ENCODE assay signal across 8 cellular contexts in genomic region chr17:38870259-38871165, GRCh38. TPM values are rescaled to one million over a fixed set of nuclear protein-coding genes. Genes with fewer than 3 reads are reported as not detected.
DNase-seq lines count a peak whose midpoint lies in the region; ATAC-seq and TF ChIP-seq lines count a peak whose summit lies in the region.

No MANE protein-coding gene starts in this region.

- H3K4me3 ChIP-seq in CD4-positive, alpha-beta memory T cell (ENCODE audit: low read length in 2 of 2), result peak overlapping the region; percentile 89 to 99
- H3K4me3 ChIP-seq in OCI-LY3 (ENCODE audit: low read length) (peak overlapping the region; percentile 99), stomach smooth muscle (ENCODE audit: low read length in 2 of 2) (peak overlapping the region; percentile 93 to 98)
- peak overlapping the region; percentile 98 for H3K4me3 ChIP-seq in naive thymus-derived CD4-positive, alpha-beta T cell (ENCODE audit: low read length)

- H3K27me3 Mint-ChIP-seq in CD4-positive, alpha-beta memory T cell, result peaks cover 0 to 7% of the 10 kb centered on the region in 2 donors
- no peaks in the 10 kb centered on the region for H3K27me3 Mint-ChIP-seq in activated T-cell treated with anti-CD3 and anti-CD28 coated beads, Interleukin-2, amount 50 U/mL, for 4 hours (ENCODE audit: low read depth)
- peaks cover 0 to 3% (median 0%) of the 10 kb centered on the region in 5 donors for H3K27me3 Mint-ChIP-seq in naive thymus-derived CD4-positive, alpha-beta T cell

- DNase-seq in CD4-positive, alpha-beta memory T cell, result peak; percentile 57 to 78 (median 62)
- DNase-seq in HCEC 1CT, result peak; percentile 78
- DNase-seq in activated T-cell treated with anti-CD3 and anti-CD28 coated beads, Interleukin-2, amount 50 U/mL, for 4 hours, result peak; percentile 59
- DNase-seq in naive thymus-derived CD4-positive, alpha-beta T cell, result peak; percentile 41 to 74 (median 61)
- DNase-seq in NCI-H187 (lab: John Stamatoyannopoulos, UW), result no peak

- H4K20me1 ChIP-seq in OCI-LY3 (ENCODE audit: insufficient read depth, low read length), result peaks cover 45% of the 10 kb centered on the region

- H3K4me1 ChIP-seq in CD4-positive, alpha-beta memory T cell (ENCODE audit: insufficient read depth, low read length), result peaks cover 60% of the 10 kb centered on the region
- peaks cover 16% of the 10 kb centered on the region for H3K4me1 ChIP-seq in OCI-LY3 (ENCODE audit: low read length)
- peaks cover 48 to 51% of the 10 kb centered on the region in 2 donors for H3K4me1 ChIP-seq in naive thymus-derived CD4-positive, alpha-beta T cell (ENCODE audit: control insufficient read depth in 2 of 2, insufficient read depth in 2 of 2, low read length in 2 of 2)
- H3K4me1 ChIP-seq in stomach smooth muscle (ENCODE audit: control insufficient read depth, insufficient read depth, low read length), result peaks cover 56% of the 10 kb centered on the region

- peaks cover 0 to 9% (median 0%) of the 10 kb centered on the region in 8 donors for H3K9me3 Mint-ChIP-seq in CD4-positive, alpha-beta memory T cell
- no peaks in the 10 kb centered on the region for H3K9me3 Mint-ChIP-seq in activated T-cell treated with anti-CD3 and anti-CD28 coated beads, Interleukin-2, amount 50 U/mL, for 4 hours
- peaks cover 0 to 12% (median 0%) of the 10 kb centered on the region in 11 donors for H3K9me3 Mint-ChIP-seq in naive thymus-derived CD4-positive, alpha-beta T cell

- H3K27ac Mint-ChIP-seq in CD4-positive, alpha-beta memory T cell, result peak overlapping the region; percentile 93 to 100 (median 96)
- H3K27ac Mint-ChIP-seq in naive thymus-derived CD4-positive, alpha-beta T cell, result peak overlapping the region; percentile 86 to 95 (median 93)

- peaks cover 55% of the 10 kb centered on the region for H3K79me2 ChIP-seq in OCI-LY3 (ENCODE audit: low read length)

- H3K4me2 ChIP-seq in OCI-LY3 (ENCODE audit: low read length), result peak overlapping the region; percentile 100

- CTCF ChIA-PET in CD4-positive, alpha-beta memory T cell (lab: Charles Lee; ENCODE audit: partially characterized antibody), result interaction anchor here (0.5 to 4.1 kb wide), 23 partner anchors 9 to 329 kb away, joined by 3 to 41 read pairs (median 5); partner anchors contain the start of genes FBXO47, LASP1NB, RPL19 and RPL23
- CTCF ChIA-PET in naive thymus-derived CD4-positive, alpha-beta T cell (lab: Charles Lee), result interaction anchor here (0.8 to 3.6 kb wide), 11 partner anchors 10 to 283 kb away, joined by 3 to 21 read pairs (median 5); partner anchors contain the start of genes CWC25, PSMB3 and RPL23

- peaks cover 6% of the 10 kb centered on the region for H3K36me3 ChIP-seq in CD4-positive, alpha-beta memory T cell (ENCODE audit: insufficient read depth, low read length)
- H3K36me3 ChIP-seq in OCI-LY3 (replicated peaks; ENCODE audit: low read depth, low read length), result peaks cover 6% of the 10 kb centered on the region
- H3K36me3 ChIP-seq in naive thymus-derived CD4-positive, alpha-beta T cell (ENCODE audit: control insufficient read depth in 2 of 3, insufficient read depth in 3 of 3, low read length in 3 of 3), result peaks cover 0 to 10% (median 0%) of the 10 kb centered on the region in 3 experiments
- peaks cover 0 to 2% of the 10 kb centered on the region in 2 donors for H3K36me3 ChIP-seq in stomach smooth muscle (ENCODE audit: control insufficient read depth in 2 of 2, insufficient read depth in 2 of 2, low read length in 2 of 2)

- no peak overlapping the region for H2AFZ ChIP-seq in OCI-LY3 (ENCODE audit: low read depth, low read length)

- H3K9ac ChIP-seq in OCI-LY3 (ENCODE audit: low read length) (peak overlapping the region; percentile 89), stomach smooth muscle (ENCODE audit: low read length in 2 of 2) (peak overlapping the region; percentile 82 to 87)

- peak overlapping the region; percentile 88 for H3K27ac ChIP-seq in CD4-positive, alpha-beta memory T cell (ENCODE audit: low read depth, low read length)
- H3K27ac ChIP-seq in OCI-LY3 (ENCODE audit: low read length), result peak overlapping the region; percentile 96
- peak overlapping the region; percentile 88 for H3K27ac ChIP-seq in naive thymus-derived CD4-positive, alpha-beta T cell (ENCODE audit: low read depth, low read length)
- peak overlapping the region; percentile 92 for H3K27ac ChIP-seq in stomach smooth muscle (ENCODE audit: low read length)

- H3K36me3 Mint-ChIP-seq in CD4-positive, alpha-beta memory T cell, result peaks cover 4 to 44% of the 10 kb centered on the region in 2 donors
- H3K36me3 Mint-ChIP-seq in activated T-cell treated with anti-CD3 and anti-CD28 coated beads, Interleukin-2, amount 50 U/mL, for 4 hours (ENCODE audit: insufficient read depth), result no peaks in the 10 kb centered on the region
- peaks cover 0 to 5% (median 4%) of the 10 kb centered on the region in 5 donors for H3K36me3 Mint-ChIP-seq in naive thymus-derived CD4-positive, alpha-beta T cell

- H3K27me3 ChIP-seq in CD4-positive, alpha-beta memory T cell (ENCODE audit: insufficient read depth, low read length), result no peaks in the 10 kb centered on the region
- H3K27me3 ChIP-seq in OCI-LY3 (ENCODE audit: low read depth, low read length) (no peaks in the 10 kb centered on the region), stomach smooth muscle (ENCODE audit: control insufficient read depth in 1 of 2, insufficient read depth in 2 of 2, low read length in 2 of 2) (no peaks in the 10 kb centered on the region)
- no peaks in the 10 kb centered on the region for H3K27me3 ChIP-seq in naive thymus-derived CD4-positive, alpha-beta T cell (ENCODE audit: control insufficient read depth in 2 of 2, insufficient read depth in 2 of 2, low read length in 2 of 2)

- peaks cover 45 to 78% (median 56%) of the 10 kb centered on the region in 4 donors for H3K4me1 Mint-ChIP-seq in CD4-positive, alpha-beta memory T cell
- peaks cover 62% of the 10 kb centered on the region for H3K4me1 Mint-ChIP-seq in activated T-cell treated with anti-CD3 and anti-CD28 coated beads, Interleukin-2, amount 50 U/mL, for 4 hours (ENCODE audit: low read depth)
- H3K4me1 Mint-ChIP-seq in naive thymus-derived CD4-positive, alpha-beta T cell, result peaks cover 36 to 65% (median 59%) of the 10 kb centered on the region in 7 donors

- ATAC-seq in activated T-cell treated with anti-CD3 and anti-CD28 coated beads, Interleukin-2, amount 50 U/mL, for 4 hours, result peak; percentile 39 to 44
- ATAC-seq in esophagus mucosa, result peak; percentile 61
- peak; percentile 55 for ATAC-seq in naive thymus-derived CD4-positive, alpha-beta T cell

- TF ChIP-seq CTCF in OCI-LY3 (IDR thresholded peaks at IDR 0.05; ENCODE audit: low read depth, low read length), result no peak

- H3K4me3 Mint-ChIP-seq in CD4-positive, alpha-beta memory T cell, result peak overlapping the region; percentile 92 to 100 (median 97)
- H3K4me3 Mint-ChIP-seq in activated T-cell treated with anti-CD3 and anti-CD28 coated beads, Interleukin-2, amount 50 U/mL, for 4 hours, result peak overlapping the region; percentile 94
- H3K4me3 Mint-ChIP-seq in naive thymus-derived CD4-positive, alpha-beta T cell, result peak overlapping the region; percentile 94 to 100 (median 99)

- intact Hi-C loops in CD4-positive, alpha-beta memory T cell (cut with micrococcal nuclease), result loop anchor here (1.0 to 5.0 kb wide), 7 partner anchors 20 to 168 kb away; partner anchors contain the start of genes CWC25, FBXO47, LASP1NB and PSMB3
- intact Hi-C loops in naive thymus-derived CD4-positive, alpha-beta T cell (cut with micrococcal nuclease), result loop anchor here (1.0 to 10.0 kb wide), 13 partner anchors 13 to 330 kb away; partner anchors contain the start of genes LASP1NB (in 2 of the 2), CWC25 (in 1 of the 2), FBXO47 (in 1 of the 2) and RPL19 (in 1 of the 2)

- no peaks in the 10 kb centered on the region for H3K9me3 ChIP-seq in CD4-positive, alpha-beta memory T cell (ENCODE audit: control insufficient read depth in 1 of 2, low read length in 2 of 2)
- no peaks in the 10 kb centered on the region for H3K9me3 ChIP-seq in OCI-LY3 (ENCODE audit: insufficient read depth, low read length)
- no peaks in the 10 kb centered on the region for H3K9me3 ChIP-seq in naive thymus-derived CD4-positive, alpha-beta T cell (ENCODE audit: control insufficient read depth in 2 of 3, low read length in 3 of 3)
- no peaks in the 10 kb centered on the region for H3K9me3 ChIP-seq in stomach smooth muscle (ENCODE audit: control insufficient read depth in 2 of 2, low read length in 2 of 2)

- POLR2A ChIA-PET in CD4-positive, alpha-beta memory T cell (lab: Charles Lee; ENCODE audit: partially characterized antibody), result interaction anchor here (0.8 to 9.5 kb wide), 34 partner anchors 13 to 368 kb away, joined by 3 to 229 read pairs (median 6); partner anchors contain the start of genes CISD3, CWC25, FBXO47 and LASP1NB
- POLR2A ChIA-PET in naive thymus-derived CD4-positive, alpha-beta T cell (lab: Charles Lee), result interaction anchor here (0.7 to 8.4 kb wide), 25 partner anchors 10 to 282 kb away, joined by 3 to 171 read pairs (median 6); partner anchors contain the start of genes CWC25, FBXO47, LASP1NB and PIP4K2B

RNA-seq across cellular contexts. Expression of gene LASP1, which starts 0.7 kb away (rescaled TPM):
- total RNA-seq in CD4-positive, alpha-beta memory T cell, result 100 to 1,000 TPM; 120 to 122 TPM
- 10 to 100 TPM; 32.1 to 65.3 TPM for polyA plus RNA-seq in CD4-positive, alpha-beta memory T cell
- 100 to 1,000 TPM in 1 of 3 donors, 10 to 100 TPM in 2; 74.7 to 109 (median 88.2) TPM for total RNA-seq in activated T-cell treated with anti-CD3 and anti-CD28 coated beads, Interleukin-2, amount 50 U/mL, for 4 hours
- total RNA-seq in esophagus mucosa, result 50.0 TPM
- total RNA-seq in naive thymus-derived CD4-positive, alpha-beta T cell, result 100 to 1,000 TPM in 4 of 5 experiments, 10 to 100 TPM in 1; 75.3 to 199 (median 113) TPM
- 10 to 100 TPM; 43.4 to 54.5 TPM for polyA plus RNA-seq in naive thymus-derived CD4-positive, alpha-beta T cell

RNA-seq across cellular contexts. Expression of gene RPL23, which starts 17.0 kb away (rescaled TPM):
- total RNA-seq in CD4-positive, alpha-beta memory T cell, result 1,000 to 10,000 TPM; 1,511 to 1,572 TPM
- 1,000 to 10,000 TPM in 1 of 2 donors, 100 to 1,000 TPM in 1; 728 to 1,314 TPM for polyA plus RNA-seq in CD4-positive, alpha-beta memory T cell
- total RNA-seq in activated T-cell treated with anti-CD3 and anti-CD28 coated beads, Interleukin-2, amount 50 U/mL, for 4 hours, result 1,000 to 10,000 TPM; 2,350 to 2,556 (median 2,362) TPM
- total RNA-seq in esophagus mucosa, result 1,222 TPM
- total RNA-seq in naive thymus-derived CD4-positive, alpha-beta T cell, result 1,000 to 10,000 TPM; 1,312 to 2,438 (median 1,877) TPM
- 1,000 to 10,000 TPM; 1,326 to 1,996 TPM for polyA plus RNA-seq in naive thymus-derived CD4-positive, alpha-beta T cell

RNA-seq across cellular contexts. Expression of gene CWC25, which starts 45.4 kb away (rescaled TPM):
- total RNA-seq in CD4-positive, alpha-beta memory T cell, result 10 to 100 TPM; 44.4 to 46.8 TPM
- polyA plus RNA-seq in CD4-positive, alpha-beta memory T cell, result 1 to 10 TPM; 4.3 to 9.6 TPM
- 10 to 100 TPM; 32.7 to 36.5 (median 32.9) TPM for total RNA-seq in activated T-cell treated with anti-CD3 and anti-CD28 coated beads, Interleukin-2, amount 50 U/mL, for 4 hours
- 10.9 TPM for total RNA-seq in esophagus mucosa
- total RNA-seq in naive thymus-derived CD4-positive, alpha-beta T cell, result 10 to 100 TPM; 33.0 to 69.5 (median 53.4) TPM
- 1 to 10 TPM; 5.0 to 8.5 TPM for polyA plus RNA-seq in naive thymus-derived CD4-positive, alpha-beta T cell

Comparison
In these comparisons a context has a peak if more than half of its experiments do, and no peak if none do; other contexts are left out.
1. DNase-seq: peak in CD4-positive, alpha-beta memory T cell (5 of 5), HCEC 1CT (single experiment), activated T-cell treated with anti-CD3 and anti-CD28 coated beads, Interleukin-2, amount 50 U/mL, for 4 hours (single experiment) and naive thymus-derived CD4-positive, alpha-beta T cell (9 of 9); none in NCI-H187 (0 of 2).
2. Peak in every context shown above with its lines, with median percentiles within 50 percentile points of each other: H3K27ac ChIP-seq, H3K4me3 ChIP-seq, H3K4me3 Mint-ChIP-seq and ATAC-seq.